9 cellular contexts compared by ENCODE assay signal in the genomic region with DNA sequence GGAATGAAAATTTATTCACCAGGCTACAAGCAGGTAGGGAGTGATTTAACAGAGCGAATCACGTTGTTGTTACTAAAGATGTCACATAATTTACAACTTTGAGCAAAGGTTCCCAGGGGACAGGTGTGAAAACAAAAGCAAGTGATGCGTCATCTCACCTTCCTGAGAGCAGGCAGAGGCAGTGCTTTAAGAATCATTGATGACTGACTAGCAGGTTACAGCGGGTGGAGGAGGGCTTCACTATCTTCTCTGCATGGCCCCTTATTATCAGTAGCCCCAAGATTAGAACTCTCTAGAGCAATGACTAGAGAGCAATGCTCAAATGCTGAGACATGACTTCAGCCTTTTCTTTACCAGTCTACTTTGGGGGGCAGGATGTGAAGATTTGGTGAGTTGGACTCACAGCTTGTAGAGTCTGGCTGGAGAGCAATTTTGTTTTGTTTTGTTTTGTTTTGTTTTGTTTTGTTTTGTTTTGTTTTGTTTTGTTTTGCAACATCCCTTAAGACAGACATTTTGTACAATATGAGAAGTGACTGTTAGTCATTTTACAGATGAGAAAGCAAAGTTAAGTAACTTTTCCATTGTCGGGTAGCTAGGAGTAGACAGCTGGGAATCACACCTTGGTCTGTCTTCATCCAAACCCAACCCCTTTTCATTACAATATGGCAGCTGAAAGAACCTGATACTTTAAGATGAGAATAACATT.
DNase-seq lines count a peak whose midpoint lies in the region; ATAC-seq lines count a peak whose summit lies in the region.
"Had no signal": no experiment of that assay in that cellular context is flagged by ENCODE, and none has a peak within 500 bp of the region (broad histone marks: within the 10 kb centered on the region; RNA-seq: fewer than 3 reads in every experiment).

No MANE protein-coding gene starts in this region.

- peak; percentile 75 for ATAC-seq in GM21528 (IDR thresholded peaks at IDR 0.05; ENCODE audit: low FRiP score, unreplicated experiment)
- peak; percentile 90 for ATAC-seq in HG03460 (IDR thresholded peaks at IDR 0.05; ENCODE audit: unreplicated experiment)

- no peak overlapping the region for H3K23ac ChIP-seq in mesendoderm (ENCODE audit: low read length)

- H3K4me3 ChIP-seq in mesendoderm (ENCODE audit: low read length): no peak overlapping the region

- H3K9ac ChIP-seq in mesendoderm (ENCODE audit: low read length): no peak overlapping the region

- no peak overlapping the region for H3K18ac ChIP-seq in mesendoderm (ENCODE audit: low read length)

- no peak overlapping the region for H3K4me2 ChIP-seq in mesendoderm (ENCODE audit: low read length)

- H4K8ac ChIP-seq in mesendoderm (ENCODE audit: low read depth, low read length): no peak overlapping the region

- no peak overlapping the region for H3K27ac ChIP-seq in mesendoderm (ENCODE audit: low read depth, low read length)

- no peak overlapping the region for H2BK120ac ChIP-seq in mesendoderm (ENCODE audit: low read depth, low read length)

- H2BK15ac ChIP-seq in mesendoderm (replicated peaks; ENCODE audit: low read depth): no peak overlapping the region

- H3K79me1 ChIP-seq in mesendoderm (ENCODE audit: low read length): no peaks in the 10 kb centered on the region

- H3K56ac ChIP-seq in mesendoderm (ENCODE audit: low read length): no peak overlapping the region

- no peaks in the 10 kb centered on the region for H3K27me3 ChIP-seq in mesendoderm (ENCODE audit: insufficient read depth, low read length, poor library complexity)

- no peaks in the 10 kb centered on the region for H3K36me3 ChIP-seq in mesendoderm (ENCODE audit: control insufficient read depth, insufficient read depth, low read length)

- H2AK5ac ChIP-seq in mesendoderm (ENCODE audit: low read length): no peak overlapping the region

- H3K4ac ChIP-seq in mesendoderm (ENCODE audit: low read depth, low read length): no peak overlapping the region

- DNase-seq in NCI-H345 (lab: John Stamatoyannopoulos, UW) (peak; percentile 43), NCI-H345 treated with DMSO at 0.1 percent for 48 hours (lab: John Stamatoyannopoulos, UW; ENCODE audit: unreplicated experiment) (no peak), mesendoderm (peak; percentile 70), NCI-H2196 (lab: John Stamatoyannopoulos, UW; ENCODE audit: unreplicated experiment) (no peak), HuH-7 (ENCODE audit: low spot score) (no peak), pons (ENCODE audit: low spot score) (no peak)
- DNase-seq: kidney had no signal

- no CpG with 5 or more reads among the region's 5 CpGs for WGBS in mesendoderm (ENCODE audit: extremely low coverage, insufficient coverage, low lambda C conversion rate)

- H4K5ac ChIP-seq in mesendoderm (ENCODE audit: low read length): no peak overlapping the region

- H3K79me2 ChIP-seq in mesendoderm (ENCODE audit: control insufficient read depth, insufficient read depth, low read length): no peaks in the 10 kb centered on the region

- H3K4me1 ChIP-seq in mesendoderm (ENCODE audit: control insufficient read depth, low read depth, low read length): peaks cover 10% of the 10 kb centered on the region

- H2BK5ac ChIP-seq in mesendoderm (ENCODE audit: low read length): no peak overlapping the region

Comparison
In these comparisons a context has a peak if more than half of its experiments do, and no peak if none do; other contexts are left out.
1. DNase-seq: peak in NCI-H345 (single experiment) and mesendoderm (single experiment); none in NCI-H345 treated with DMSO at 0.1 percent for 48 hours (single experiment), NCI-H2196 (single experiment), HuH-7 (single experiment) and pons (single experiment).